Comparison of ENCODE assay signal across 19 cellular contexts in genomic region chr7:106915407-106915806, GRCh38. TPM values are rescaled to one million over a fixed set of nuclear protein-coding genes. Genes with fewer than 3 reads are reported as not detected.
"Had no signal": no experiment of that assay in that cellular context is flagged by ENCODE, and none has a peak within 500 bp of the region (broad histone marks: within the 10 kb centered on the region; RNA-seq: fewer than 3 reads in every experiment).

No MANE protein-coding gene starts in this region.

- H3K36me3 ChIP-seq: brain microvascular endothelial cell, cardiac muscle cell had no signal

- H3K9me3 Mint-ChIP-seq: activated T-helper 2 cell treated with anti-CD3 and anti-CD28 coated beads, Interferon-gamma antibody, Interleukin-2, Interleukin-4, amounts not matched to agents 10 μg/mL and 5 μg/mL and 100 μg/mL, durations not matched to agents 14 hours and 24 hours and 36 hours had no signal

- H3K27ac Mint-ChIP-seq: activated CD8-positive, alpha-beta memory T cell treated with anti-CD3 and anti-CD28 coated beads, Interleukin-2, amount 10 ng/mL, durations not matched to agents 7 days and 5 days; activated naive CD4-positive, alpha-beta T cell treated with anti-CD3 and anti-CD28 coated beads, Interleukin-2, amount 10 ng/mL, durations not matched to agents 7 days and 5 days; activated naive CD8-positive, alpha-beta T cell treated with anti-CD3 and anti-CD28 coated beads for 36 hours; activated T-helper 2 cell treated with anti-CD3 and anti-CD28 coated beads, Interferon-gamma antibody, Interleukin-2, Interleukin-4, amounts not matched to agents 10 μg/mL and 5 μg/mL and 100 μg/mL, durations not matched to agents 14 hours and 24 hours and 36 hours; T-helper 1 cell treated with Interleukin-12 subunit alpha and Interleukin-12 subunit beta and Interleukin-4 antibody, amounts not matched to agents 30 μg/mL and 1 μg/mL, for 36 hours had no signal

- H3K4me3 ChIP-seq: cardiac muscle cell, PC-9 had no signal

- DNase-seq: activated CD4-positive, alpha-beta T cell treated with anti-CD3 and anti-CD28 coated beads for 4 hours; activated gamma-delta T cell treated with Interleukin-2 at 50 U/mL for 16 hours; activated naive CD4-positive, alpha-beta T cell treated with anti-CD3 and anti-CD28 coated beads, Interleukin-2, amount 10 ng/mL, durations not matched to agents 7 days and 5 days; brain microvascular endothelial cell; MV-4-11; NCI-H1092 treated with DMSO at 0.1 percent for 48 hours; NCI-H1436; NCI-H187; NCI-H2081; NCI-H510A treated with DMSO at 0.1 percent for 48 hours; NCI-H69; PC-9; SHP77 treated with DMSO at 0.1 percent for 48 hours had no signal

- H3K4me3 Mint-ChIP-seq: activated CD8-positive, alpha-beta memory T cell treated with anti-CD3 and anti-CD28 coated beads, Interleukin-2, amount 10 ng/mL, durations not matched to agents 7 days and 5 days; activated naive CD4-positive, alpha-beta T cell treated with anti-CD3 and anti-CD28 coated beads, Interleukin-2, amount 10 ng/mL, durations not matched to agents 7 days and 5 days; activated naive CD8-positive, alpha-beta T cell treated with anti-CD3 and anti-CD28 coated beads for 36 hours; T-helper 1 cell treated with Interleukin-12 subunit alpha and Interleukin-12 subunit beta and Interleukin-4 antibody, amounts not matched to agents 30 μg/mL and 1 μg/mL, for 36 hours had no signal

- H3K27ac ChIP-seq: brain microvascular endothelial cell, cardiac muscle cell, PC-9 had no signal

- H3K4me1 Mint-ChIP-seq: activated naive CD4-positive, alpha-beta T cell treated with anti-CD3 and anti-CD28 coated beads, Interleukin-2, amount 10 ng/mL, durations not matched to agents 7 days and 5 days had no signal

- H3K36me3 Mint-ChIP-seq: activated naive CD4-positive, alpha-beta T cell treated with anti-CD3 and anti-CD28 coated beads, Interleukin-2, amount 10 ng/mL, durations not matched to agents 7 days and 5 days had no signal

- H3K27me3 ChIP-seq: brain microvascular endothelial cell, cardiac muscle cell had no signal

- H3K4me2 ChIP-seq: PC-9 had no signal

- H2AFZ ChIP-seq: PC-9 had no signal

RNA-seq across cellular contexts. Expression of gene PIK3CG, which starts 50.3 kb away (rescaled TPM):
- total RNA-seq: MCF 10A, PC-9 had no signal
- polyA plus RNA-seq: cardiac muscle cell had no signal
